In genomic region chr9:88320748-88321415, GRCh38 we compare ENCODE assay signal across 25 cellular contexts.
DNase-seq lines count a peak whose midpoint lies in the region; ATAC-seq and TF ChIP-seq lines count a peak whose summit lies in the region.
"Had no signal": no experiment of that assay in that cellular context is flagged by ENCODE, and none has a peak within 500 bp of the region (broad histone marks: within the 10 kb centered on the region; RNA-seq: fewer than 3 reads in every experiment).

No MANE protein-coding gene starts in this region.

- peak overlapping the region; percentile 56 for H3K27ac Mint-ChIP-seq in activated naive CD8-positive, alpha-beta T cell treated with anti-CD3 and anti-CD28 coated beads, Interleukin-2, amount 10 ng/mL, durations not matched to agents 7 days and 5 days
- no peak overlapping the region for H3K27ac Mint-ChIP-seq in activated naive CD8-positive, alpha-beta T cell treated with anti-CD3 and anti-CD28 coated beads, Interleukin-2, amount 50 U/mL, for 24 hours
- H3K27ac Mint-ChIP-seq in immature natural killer cell, result peak overlapping the region in 4 of 6 donors; percentile 40 to 87 (median 54)
- H3K27ac Mint-ChIP-seq: CD8-positive, alpha-beta T cell had no signal

- no peaks in the 10 kb centered on the region for H3K9me3 Mint-ChIP-seq in activated naive CD8-positive, alpha-beta T cell treated with anti-CD3 and anti-CD28 coated beads, Interleukin-2, amount 10 ng/mL, durations not matched to agents 7 days and 5 days
- H3K9me3 Mint-ChIP-seq in activated naive CD8-positive, alpha-beta T cell treated with anti-CD3 and anti-CD28 coated beads, Interleukin-2, amount 50 U/mL, for 24 hours, result no peaks in the 10 kb centered on the region
- no peaks in the 10 kb centered on the region for H3K9me3 Mint-ChIP-seq in immature natural killer cell
- H3K9me3 Mint-ChIP-seq: CD8-positive, alpha-beta T cell had no signal

- H3K27me3 ChIP-seq in SJSA1 (replicated peaks), result no peaks in the 10 kb centered on the region
- H3K27me3 ChIP-seq in osteoblast (ENCODE audit: insufficient read depth, low read length), result no peaks in the 10 kb centered on the region

- peaks cover 30% of the 10 kb centered on the region for H3K4me1 Mint-ChIP-seq in activated naive CD8-positive, alpha-beta T cell treated with anti-CD3 and anti-CD28 coated beads, Interleukin-2, amount 10 ng/mL, durations not matched to agents 7 days and 5 days
- H3K4me1 Mint-ChIP-seq in activated naive CD8-positive, alpha-beta T cell treated with anti-CD3 and anti-CD28 coated beads, Interleukin-2, amount 50 U/mL, for 24 hours, result peaks cover 33% of the 10 kb centered on the region
- peaks cover 44 to 49% of the 10 kb centered on the region in 2 donors for H3K4me1 Mint-ChIP-seq in immature natural killer cell

- H3K9me3 ChIP-seq in SJSA1 (replicated peaks), result no peaks in the 10 kb centered on the region
- H3K9me3 ChIP-seq in osteoblast (ENCODE audit: low read depth, low read length), result no peaks in the 10 kb centered on the region
- H3K9me3 ChIP-seq: A549, Caco-2 had no signal

- H3K4me3 ChIP-seq in SJSA1 (no peak overlapping the region), osteoblast (ENCODE audit: insufficient read depth, low read length) (no peak overlapping the region)
- H3K4me3 ChIP-seq: A549 had no signal

- H3K4me2 ChIP-seq in osteoblast (ENCODE audit: insufficient read depth, low read length), result no peak overlapping the region
- H3K4me2 ChIP-seq: A549, KMS-11 had no signal

- H2AFZ ChIP-seq in osteoblast (ENCODE audit: low read length), result no peak overlapping the region

- H4K20me1 ChIP-seq in osteoblast (ENCODE audit: insufficient read depth, low read length), result no peaks in the 10 kb centered on the region

- no peaks in the 10 kb centered on the region for H3K27me3 Mint-ChIP-seq in activated naive CD8-positive, alpha-beta T cell treated with anti-CD3 and anti-CD28 coated beads, Interleukin-2, amount 10 ng/mL, durations not matched to agents 7 days and 5 days
- no peaks in the 10 kb centered on the region for H3K27me3 Mint-ChIP-seq in activated naive CD8-positive, alpha-beta T cell treated with anti-CD3 and anti-CD28 coated beads, Interleukin-2, amount 50 U/mL, for 24 hours
- peaks cover 4 to 8% (median 6%) of the 10 kb centered on the region in 3 donors for H3K27me3 Mint-ChIP-seq in immature natural killer cell (ENCODE audit: low read depth in 3 of 3)

- no peak for DNase-seq in activated naive CD8-positive, alpha-beta T cell treated with anti-CD3 and anti-CD28 coated beads, Interleukin-2, amount 10 ng/mL, durations not matched to agents 7 days and 5 days
- no peak for DNase-seq in activated naive CD8-positive, alpha-beta T cell treated with anti-CD3 and anti-CD28 coated beads, Interleukin-2, amount 50 U/mL, for 24 hours
- DNase-seq in SJSA1 (ENCODE audit: low read depth in 1 of 2, low spot score in 2 of 2) (no peak), immature natural killer cell (no peak), osteoblast (ENCODE audit: insufficient read length, low spot score, missing footprints) (no peak), EL (no peak), superior temporal gyrus (ENCODE audit: extremely low spot score) (no peak)
- DNase-seq: AML-193; Caco-2; CD8-positive, alpha-beta T cell; GF-D8; NCI-H1092; NCI-H1417 treated with DMSO at 0.1 percent for 48 hours; NCI-H1694 treated with DMSO at 0.1 percent for 48 hours; NCI-H2081; NCI-H2171; NCI-H226; NCI-H510A; NCI-H69; Right ventricle myocardium superior; RPMI8226 had no signal

- H3K79me2 ChIP-seq in osteoblast (ENCODE audit: insufficient read depth, low read length), result no peaks in the 10 kb centered on the region

- H3K36me3 ChIP-seq in SJSA1, result no peaks in the 10 kb centered on the region
- H3K36me3 ChIP-seq in osteoblast (ENCODE audit: insufficient read depth, low read length), result no peaks in the 10 kb centered on the region

- peaks cover 36% of the 10 kb centered on the region for H3K4me1 ChIP-seq in SJSA1 (replicated peaks)
- H3K4me1 ChIP-seq in osteoblast (ENCODE audit: insufficient read depth, low read length), result no peaks in the 10 kb centered on the region
- H3K4me1 ChIP-seq: A549, Caco-2 had no signal

- no peak for TF ChIP-seq CTCF in osteoblast (IDR thresholded peaks at IDR 0.05; ENCODE audit: extremely low read depth, low read depth, low read length)

- ATAC-seq in activated naive CD8-positive, alpha-beta T cell treated with anti-CD3 and anti-CD28 coated beads, Interleukin-2, amount 10 ng/mL, durations not matched to agents 7 days and 5 days (ENCODE audit: low read depth), result no peak
- no peak for ATAC-seq in activated naive CD8-positive, alpha-beta T cell treated with anti-CD3 and anti-CD28 coated beads, Interleukin-2, amount 50 U/mL, for 24 hours
- ATAC-seq: A549; CD8-positive, alpha-beta T cell; HCT116 had no signal

- POLR2A ChIA-PET in activated naive CD8-positive, alpha-beta T cell treated with anti-CD3 and anti-CD28 coated beads, Interleukin-2, amount 10 ng/mL, durations not matched to agents 7 days and 5 days (lab: Charles Lee), result interaction anchor here (4.2 kb wide), 1 partner anchor 16 kb away, joined by 33 read pairs; no protein-coding TSS in a partner anchor

- no peak overlapping the region for H3K4me3 Mint-ChIP-seq in activated naive CD8-positive, alpha-beta T cell treated with anti-CD3 and anti-CD28 coated beads, Interleukin-2, amount 10 ng/mL, durations not matched to agents 7 days and 5 days
- H3K4me3 Mint-ChIP-seq in activated naive CD8-positive, alpha-beta T cell treated with anti-CD3 and anti-CD28 coated beads, Interleukin-2, amount 50 U/mL, for 24 hours, result no peak overlapping the region
- H3K4me3 Mint-ChIP-seq in immature natural killer cell, result peak overlapping the region in 1 of 5 donors; percentile 10

- peak overlapping the region; percentile 50 for H3K27ac ChIP-seq in SJSA1
- no peak overlapping the region for H3K27ac ChIP-seq in osteoblast (ENCODE audit: low read depth, low read length)
- H3K27ac ChIP-seq: A549, C4-2B, KMS-11 had no signal

- peaks cover 11% of the 10 kb centered on the region for H3K36me3 Mint-ChIP-seq in activated naive CD8-positive, alpha-beta T cell treated with anti-CD3 and anti-CD28 coated beads, Interleukin-2, amount 10 ng/mL, durations not matched to agents 7 days and 5 days
- H3K36me3 Mint-ChIP-seq in activated naive CD8-positive, alpha-beta T cell treated with anti-CD3 and anti-CD28 coated beads, Interleukin-2, amount 50 U/mL, for 24 hours (ENCODE audit: low read depth), result no peaks in the 10 kb centered on the region
- peaks cover 0 to 4% (median 0%) of the 10 kb centered on the region in 3 donors for H3K36me3 Mint-ChIP-seq in immature natural killer cell
- H3K36me3 Mint-ChIP-seq: CD8-positive, alpha-beta T cell had no signal
